In the genomic region with DNA sequence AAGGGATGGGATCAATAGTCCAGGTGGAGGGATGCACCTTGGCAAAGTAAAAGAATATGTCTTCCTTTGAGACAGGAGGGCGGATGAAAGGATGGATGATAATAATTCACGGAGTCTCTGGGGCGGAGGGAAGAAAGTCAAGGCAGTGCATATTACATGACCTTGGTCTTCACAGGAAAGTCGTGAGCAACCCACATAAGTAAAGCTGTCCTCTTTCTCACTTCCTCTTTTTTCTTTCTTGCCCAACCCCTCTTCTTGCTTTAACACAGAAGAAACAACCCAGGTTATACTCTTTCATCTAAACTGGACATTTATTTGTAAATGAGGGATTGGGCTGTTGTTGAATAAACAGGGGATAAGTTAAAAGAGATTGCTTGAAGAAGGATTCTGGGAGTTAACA, we compare ENCODE assay signal across 15 cellular contexts.
DNase-seq lines count a peak whose midpoint lies in the region; ATAC-seq and TF ChIP-seq lines count a peak whose summit lies in the region.
"Had no signal": no experiment of that assay in that cellular context is flagged by ENCODE, and none has a peak within 500 bp of the region (broad histone marks: within the 10 kb centered on the region; RNA-seq: fewer than 3 reads in every experiment).

No MANE protein-coding gene starts in this region.

- no peak for TF ChIP-seq CTCF in thyroid gland (IDR thresholded peaks at IDR 0.05)

- ATAC-seq in GM18517 (IDR thresholded peaks at IDR 0.05; ENCODE audit: unreplicated experiment) = peak; percentile 70
- ATAC-seq in GM21529 (IDR thresholded peaks at IDR 0.05; ENCODE audit: unreplicated experiment) = peak; percentile 76
- ATAC-seq in HG03280 (IDR thresholded peaks at IDR 0.05; ENCODE audit: unreplicated experiment) = peak; percentile 68
- ATAC-seq in HG03097 (IDR thresholded peaks at IDR 0.05; ENCODE audit: low FRiP score, unreplicated experiment) = no peak

- peak; percentile 67 for DNase-seq in OCI-M1 (lab: John Stamatoyannopoulos, UW)
- DNase-seq in activated CD4-positive, alpha-beta T cell treated with anti-CD3 and anti-CD28 coated beads, Interleukin-2, amount 50 U/mL, for 1 hour = no peak
- no peak for DNase-seq in SHP77 (lab: John Stamatoyannopoulos, UW)
- no peak for DNase-seq in thyroid gland
- DNase-seq: activated T-cell treated with anti-CD3 and anti-CD28 coated beads, Interleukin-2, amount 50 U/mL, for 1 hour; EL; foreskin melanocyte; NCI-H2171 treated with DMSO at 0.1 percent for 48 hours; retina; stomach had no signal

- intact Hi-C loops in thyroid gland (cut with DNase I) = no loop called here

- no peak overlapping the region for H3K27ac ChIP-seq in thyroid gland
- H3K27ac ChIP-seq: RWPE1, stomach had no signal

- 76 to 78% methylated on average over 4 of the region's 4 CpGs for WGBS in thyroid gland, 2 donors

- no peaks in the 10 kb centered on the region for H3K9me3 ChIP-seq in thyroid gland
- H3K9me3 ChIP-seq: stomach had no signal

- no peaks in the 10 kb centered on the region for H3K36me3 ChIP-seq in thyroid gland
- H3K36me3 ChIP-seq: stomach had no signal

- no peak for TF ChIP-seq POLR2A in thyroid gland (IDR thresholded peaks at IDR 0.05)

- H3K4me1 ChIP-seq in thyroid gland = no peaks in the 10 kb centered on the region
- H3K4me1 ChIP-seq: stomach had no signal

- H3K27me3 ChIP-seq in thyroid gland = no peaks in the 10 kb centered on the region

- no peak overlapping the region for H3K4me3 ChIP-seq in thyroid gland (replicated peaks in 1 of 3)
- H3K4me3 ChIP-seq: stomach had no signal
